In genomic region chr16:50722410-50722737, GRCh38 we compare ENCODE assay signal across 18 cellular contexts. TPM values are rescaled to one million over a fixed set of nuclear protein-coding genes. Genes with fewer than 3 reads are reported as not detected.
DNase-seq lines count a peak whose midpoint lies in the region; ATAC-seq and TF ChIP-seq lines count a peak whose summit lies in the region.
"Had no signal": no experiment of that assay in that cellular context is flagged by ENCODE, and none has a peak within 500 bp of the region (broad histone marks: within the 10 kb centered on the region; RNA-seq: fewer than 3 reads in every experiment).

No MANE protein-coding gene starts in this region.

- H3K36me3 ChIP-seq in esophagus squamous epithelium: peaks cover 0 to 50% (median 0%) of the 10 kb centered on the region in 3 donors

- intact Hi-C loops in CD4-positive, alpha-beta T cell (cut with DNase I, micrococcal nuclease): loop anchor here in 1 of 2 experiments (1.0 kb wide), 1 partner anchor 34 kb away; no protein-coding TSS in a partner anchor
- intact Hi-C loops in esophagus squamous epithelium (cut with DNase I): no loop called here

- peaks cover 42% of the 10 kb centered on the region for H3K4me1 Mint-ChIP-seq in activated naive CD4-positive, alpha-beta T cell treated with anti-CD3 and anti-CD28 coated beads, Interleukin-2, amount 50 U/mL, for 24 hours
- H3K4me1 Mint-ChIP-seq in T-helper 17 cell: peaks cover 18% of the 10 kb centered on the region
- H3K4me1 Mint-ChIP-seq in naive thymus-derived CD8-positive, alpha-beta T cell: peaks cover 23 to 41% (median 33%) of the 10 kb centered on the region in 4 donors
- peaks cover 38% of the 10 kb centered on the region for H3K4me1 Mint-ChIP-seq in CD4-positive, alpha-beta T cell (ENCODE audit: low read depth)

- H3K27me3 Mint-ChIP-seq in activated naive CD4-positive, alpha-beta T cell treated with anti-CD3 and anti-CD28 coated beads, Interleukin-2, amount 50 U/mL, for 24 hours: no peaks in the 10 kb centered on the region
- no peaks in the 10 kb centered on the region for H3K27me3 Mint-ChIP-seq in T-helper 17 cell
- no peaks in the 10 kb centered on the region for H3K27me3 Mint-ChIP-seq in naive thymus-derived CD8-positive, alpha-beta T cell
- no peaks in the 10 kb centered on the region for H3K27me3 Mint-ChIP-seq in CD4-positive, alpha-beta T cell

- CTCF ChIA-PET in CD4-positive, alpha-beta T cell (lab: Charles Lee): interaction anchor here (2.2 kb wide), 1 partner anchor 84 kb away, joined by 9 read pairs; no protein-coding TSS in a partner anchor

- H3K27ac ChIP-seq in CD4-positive, alpha-beta T cell (ENCODE audit: low read depth, low read length): no peak overlapping the region
- peak overlapping the region in 1 of 4 donors; percentile 7 for H3K27ac ChIP-seq in esophagus squamous epithelium
- H3K27ac ChIP-seq: RWPE1 had no signal

- no peak overlapping the region for H3K4me3 Mint-ChIP-seq in activated naive CD4-positive, alpha-beta T cell treated with anti-CD3 and anti-CD28 coated beads, Interleukin-2, amount 50 U/mL, for 24 hours
- no peak overlapping the region for H3K4me3 Mint-ChIP-seq in T-helper 17 cell
- peak overlapping the region in 3 of 10 donors; percentile 29 to 69 (median 43) for H3K4me3 Mint-ChIP-seq in naive thymus-derived CD8-positive, alpha-beta T cell
- H3K4me3 Mint-ChIP-seq in CD4-positive, alpha-beta T cell: no peak overlapping the region

- H3K27me3 ChIP-seq in CD4-positive, alpha-beta T cell (ENCODE audit: control insufficient read depth, insufficient read depth, low read length): no peaks in the 10 kb centered on the region
- H3K27me3 ChIP-seq in esophagus squamous epithelium: no peaks in the 10 kb centered on the region

- POLR2A ChIA-PET in naive thymus-derived CD8-positive, alpha-beta T cell (lab: Charles Lee): interaction anchor here (1.0 to 2.1 kb wide), 5 partner anchors 9 to 84 kb away, joined by 3 to 9 read pairs (median 7); partner anchors contain the start of gene CYLD
- POLR2A ChIA-PET in CD4-positive, alpha-beta T cell (lab: Charles Lee): interaction anchor here (1.4 kb wide), 1 partner anchor 19 kb away, joined by 10 read pairs; the partner anchor contains the start of gene CYLD

- no peak for TF ChIP-seq POLR2A in esophagus squamous epithelium (IDR thresholded peaks at IDR 0.05)

- peak overlapping the region; percentile 81 for H3K27ac Mint-ChIP-seq in activated naive CD4-positive, alpha-beta T cell treated with anti-CD3 and anti-CD28 coated beads, Interleukin-2, amount 50 U/mL, for 24 hours
- peak overlapping the region; percentile 3 for H3K27ac Mint-ChIP-seq in T-helper 17 cell
- H3K27ac Mint-ChIP-seq in naive thymus-derived CD8-positive, alpha-beta T cell: peak overlapping the region in 9 of 10 donors; percentile 2 to 95 (median 73)
- no peak overlapping the region for H3K27ac Mint-ChIP-seq in CD4-positive, alpha-beta T cell

- no peak for ATAC-seq in T-helper 17 cell
- ATAC-seq in naive thymus-derived CD8-positive, alpha-beta T cell: no peak
- ATAC-seq in CD4-positive, alpha-beta T cell (ENCODE audit: poor library complexity): no peak

- TF ChIP-seq CTCF in CD4-positive, alpha-beta T cell (IDR thresholded peaks at IDR 0.05): no peak
- TF ChIP-seq CTCF in esophagus squamous epithelium (IDR thresholded peaks at IDR 0.05): no peak

- peaks cover 4% of the 10 kb centered on the region for H3K36me3 Mint-ChIP-seq in activated naive CD4-positive, alpha-beta T cell treated with anti-CD3 and anti-CD28 coated beads, Interleukin-2, amount 50 U/mL, for 24 hours
- peaks cover 7% of the 10 kb centered on the region for H3K36me3 Mint-ChIP-seq in T-helper 17 cell (ENCODE audit: low read depth)
- H3K36me3 Mint-ChIP-seq in naive thymus-derived CD8-positive, alpha-beta T cell: peaks cover 0 to 8% (median 7%) of the 10 kb centered on the region in 3 donors
- H3K36me3 Mint-ChIP-seq in CD4-positive, alpha-beta T cell (ENCODE audit: low read depth): peaks cover 34% of the 10 kb centered on the region

- no peak for DNase-seq in activated naive CD4-positive, alpha-beta T cell treated with anti-CD3 and anti-CD28 coated beads, Interleukin-2, amount 50 U/mL, for 16 hours
- DNase-seq in T-helper 17 cell: no peak
- no peak for DNase-seq in naive thymus-derived CD8-positive, alpha-beta T cell
- no peak for DNase-seq in AG20443 (ENCODE audit: low spot score)
- DNase-seq in CD4-positive, alpha-beta T cell: no peak
- no peak for DNase-seq in esophagus squamous epithelium (lab: John Stamatoyannopoulos, UW)
- DNase-seq: C1 segment of cervical spinal cord, COR-L47, H7, NCI-H1417 treated with DMSO at 0.1 percent for 48 hours, NCI-H187 treated with DMSO at 0.1 percent for 48 hours, NCI-H2227 treated with DMSO at 0.1 percent for 48 hours, NCI-H524 treated with DMSO at 0.1 percent for 48 hours had no signal

- H3K9me3 ChIP-seq in T-helper 17 cell (ENCODE audit: control insufficient read depth, low read length, poor library complexity, severe bottlenecking) (no peaks in the 10 kb centered on the region), esophagus squamous epithelium (no peaks in the 10 kb centered on the region)
- H3K9me3 ChIP-seq in CD4-positive, alpha-beta T cell (ENCODE audit: control insufficient read depth, low read length): peaks cover 13% of the 10 kb centered on the region

- H3K4me1 ChIP-seq in esophagus squamous epithelium: peaks cover 17 to 28% (median 17%) of the 10 kb centered on the region in 3 donors

- WGBS in esophagus squamous epithelium, 2 donors: no CpG with 5 or more reads among the region's 1 CpG

- no peaks in the 10 kb centered on the region for H3K9me3 Mint-ChIP-seq in activated naive CD4-positive, alpha-beta T cell treated with anti-CD3 and anti-CD28 coated beads, Interleukin-2, amount 50 U/mL, for 24 hours
- H3K9me3 Mint-ChIP-seq in naive thymus-derived CD8-positive, alpha-beta T cell: peaks cover 0 to 11% (median 8%) of the 10 kb centered on the region in 9 donors
- peaks cover 10% of the 10 kb centered on the region for H3K9me3 Mint-ChIP-seq in CD4-positive, alpha-beta T cell

- H3K4me3 ChIP-seq in esophagus squamous epithelium: no peak overlapping the region

RNA-seq across cellular contexts. Expression of gene CYLD, which starts 19.5 kb away (rescaled TPM):
- 100 to 1,000 TPM; 411 to 412 TPM for total RNA-seq in T-helper 17 cell
- 100 to 1,000 TPM; 195 to 203 TPM for total RNA-seq in naive thymus-derived CD8-positive, alpha-beta T cell
- 100 to 1,000 TPM; 106 to 131 (median 107) TPM for polyA plus RNA-seq in naive thymus-derived CD8-positive, alpha-beta T cell
- total RNA-seq in CD4-positive, alpha-beta T cell: 100 to 1,000 TPM; 360 to 373 TPM
- total RNA-seq in esophagus squamous epithelium: 10 to 100 TPM; 22.6 to 45.9 (median 36.0) TPM

RNA-seq across cellular contexts. Expression of gene NOD2, which starts 29.0 kb away (rescaled TPM):
- total RNA-seq in T-helper 17 cell (10 to 100 TPM in 1 of 2 donors, 1 to 10 TPM in 1; 9.4 to 16.6 TPM), esophagus squamous epithelium (10 to 100 TPM; 10.5 to 28.1 (median 21.6) TPM)
- under 1 TPM; 0.08 to 0.49 TPM for total RNA-seq in naive thymus-derived CD8-positive, alpha-beta T cell
- polyA plus RNA-seq in naive thymus-derived CD8-positive, alpha-beta T cell: under 1 TPM in 2 of 3 donors, not detected in 1; 0.33 to 0.51 TPM
- 1 to 10 TPM; 4.5 to 5.3 TPM for total RNA-seq in CD4-positive, alpha-beta T cell
- total RNA-seq: H7, HT-29 had no signal

RNA-seq across cellular contexts. Expression of gene SNX20, which starts 41.3 kb away (rescaled TPM):
- 10 to 100 TPM; 44.0 to 58.9 TPM for total RNA-seq in T-helper 17 cell
- 10 to 100 TPM; 38.3 to 42.8 TPM for total RNA-seq in naive thymus-derived CD8-positive, alpha-beta T cell
- polyA plus RNA-seq in naive thymus-derived CD8-positive, alpha-beta T cell: 10 to 100 TPM; 31.1 to 50.4 (median 34.4) TPM
- 10 to 100 TPM; 26.6 TPM for total RNA-seq in CD4-positive, alpha-beta T cell
- 1 to 10 TPM in 2 of 4 donors, under 1 TPM in 2; 0.38 to 2.9 (median 1.7) TPM for total RNA-seq in esophagus squamous epithelium
- total RNA-seq: Daoy, H7, PC-3 had no signal

Comparison
In these comparisons a context has a peak if more than half of its experiments do, and no peak if none do; other contexts are left out.
1. RNA of gene CYLD, which starts 19.5 kb away (total RNA-seq): 411 to 412 TPM in T-helper 17 cell, 360 to 373 TPM in CD4-positive, alpha-beta T cell and 195 to 203 TPM in naive thymus-derived CD8-positive, alpha-beta T cell; 22.6 to 45.9 TPM in esophagus squamous epithelium; every median in the first group is over 4 times any median in the second.
2. RNA of gene SNX20, which starts 41.3 kb away (total RNA-seq): 44.0 to 58.9 TPM in T-helper 17 cell, 38.3 to 42.8 TPM in naive thymus-derived CD8-positive, alpha-beta T cell and 26.6 TPM in CD4-positive, alpha-beta T cell; 0.38 to 2.9 TPM in esophagus squamous epithelium; every median in the first group is over 4 times any median in the second.